21 cellular contexts compared by ENCODE assay signal in the genomic region with DNA sequence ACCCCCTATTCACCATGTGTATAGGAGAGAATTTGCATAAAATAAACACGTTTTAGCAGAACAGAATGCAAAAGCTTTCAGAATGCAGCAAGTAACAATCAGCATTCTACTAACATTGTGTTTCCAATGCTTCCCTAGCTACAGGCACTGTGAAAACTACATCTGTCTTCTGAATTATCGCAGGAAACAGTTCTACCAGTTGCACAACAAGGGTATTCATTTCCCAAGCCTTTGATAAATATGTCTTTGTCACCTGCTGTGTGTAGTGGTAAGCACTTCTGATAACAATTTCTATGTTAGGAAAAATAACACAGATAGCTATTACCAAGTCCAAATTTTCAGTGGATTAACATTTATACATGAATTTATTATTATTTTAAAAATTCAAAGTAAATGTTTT.
"Had no signal": no experiment of that assay in that cellular context is flagged by ENCODE, and none has a peak within 500 bp of the region (broad histone marks: within the 10 kb centered on the region; RNA-seq: fewer than 3 reads in every experiment).

No MANE protein-coding gene starts in this region.

- H3K27me3 ChIP-seq: ascending aorta, SJSA1 had no signal

- ATAC-seq: activated CD8-positive, alpha-beta T cell treated with anti-CD3 and anti-CD28 coated beads, Interleukin-2, amount 10 ng/mL, durations not matched to agents 7 days and 5 days; PC-3; SK-N-SH treated with all-trans-retinoic acid at 6 μM for 48 hours; WTC11 had no signal

- H3K36me3 ChIP-seq: ascending aorta, SJSA1 had no signal

- DNase-seq: activated CD4-positive, alpha-beta T cell treated with anti-CD3 and anti-CD28 coated beads for 48 hours; activated CD4-positive, alpha-beta T cell treated with anti-CD3 and anti-CD28 coated beads, Interleukin-2, amount 50 U/mL, for 4 hours; activated CD4-positive, CD25-positive, alpha-beta regulatory T cell treated with anti-CD3 and anti-CD28 coated beads, Interleukin-2, amount 50 U/mL, for 72 hours; activated CD8-positive, alpha-beta memory T cell treated with anti-CD3 and anti-CD28 coated beads, Interleukin-2, amount 50 U/mL, for 48 hours; activated CD8-positive, alpha-beta T cell treated with anti-CD3 and anti-CD28 coated beads, Interleukin-2, amount 10 ng/mL, durations not matched to agents 7 days and 5 days; activated T-cell treated with anti-CD3 and anti-CD28 coated beads, Interleukin-2, amount 50 U/mL, for 1 hour; amniotic stem cell; Karpas-422; MM.1S; NCI-H1105 treated with DMSO at 0.1 percent for 48 hours; NCI-H146; NCI-H187 treated with DMSO at 0.1 percent for 48 hours; NCI-H2081 treated with DMSO at 0.1 percent for 48 hours; NCI-H446; PC-3; SHP77; SW 1271 had no signal

- H3K27ac ChIP-seq: ascending aorta, SJSA1 had no signal

- H3K9me3 ChIP-seq: ascending aorta, SJSA1 had no signal

- H3K4me3 ChIP-seq: ascending aorta, SJSA1 had no signal

- H3K4me1 ChIP-seq: ascending aorta, SJSA1 had no signal
